8 cellular contexts compared by ENCODE assay signal in genomic region chr2:215269397-215270117, GRCh38. TPM values are rescaled to one million over a fixed set of nuclear protein-coding genes. Genes with fewer than 3 reads are reported as not detected.
DNase-seq lines count a peak whose midpoint lies in the region; ATAC-seq and TF ChIP-seq lines count a peak whose summit lies in the region.

No MANE protein-coding gene starts in this region.

- peak overlapping the region; percentile 65; the same call in 1 of the 2 replicates for H3K27ac ChIP-seq in C4-2B
- no peak overlapping the region for H3K27ac ChIP-seq in skeletal muscle tissue (ENCODE audit: low read depth, low read length)

- no peaks in the 10 kb centered on the region for H3K27me3 ChIP-seq in skeletal muscle tissue (ENCODE audit: control insufficient read depth in 3 of 3, insufficient read depth in 3 of 3, low read length in 3 of 3)

- H3K4me3 ChIP-seq in skeletal muscle tissue (ENCODE audit: low read length in 3 of 3): peak overlapping the region; percentile 1 to 48 (median 30)

- TF ChIP-seq CTCF in C4-2B (conservative IDR thresholded peaks at IDR 0.05): peak; percentile 90
- peak; percentile 53 for TF ChIP-seq CTCF in GM20000 (IDR thresholded peaks at IDR 0.05; ENCODE audit: extremely low read depth, missing control alignments)

- H3K9ac ChIP-seq in skeletal muscle tissue (ENCODE audit: low read depth in 1 of 3, low read length in 3 of 3): peak overlapping the region in 2 of 3 donors; percentile 43 to 46

- no peaks in the 10 kb centered on the region for H3K36me3 ChIP-seq in skeletal muscle tissue (ENCODE audit: control insufficient read depth in 3 of 3, insufficient read depth in 3 of 3, low read length in 3 of 3)

- peak; percentile 54 for DNase-seq in GM20000 (ENCODE audit: low spot score)
- DNase-seq in NCI-H1048 (lab: John Stamatoyannopoulos, UW): peak; percentile 31
- peak; percentile 46 for DNase-seq in SKM-1 treated with dmso at 0.1 percent for 144 hours (lab: John Stamatoyannopoulos, UW; ENCODE audit: unreplicated experiment)
- DNase-seq in anterior cingulate cortex (lab: John Stamatoyannopoulos, UW): peak in 46 of 58 donors; percentile 1 to 69 (median 22)
- peak in 32 of 51 donors; percentile 1 to 80 (median 26) for DNase-seq in hypothalamus (lab: John Stamatoyannopoulos, UW)

- no peaks in the 10 kb centered on the region for H3K9me3 ChIP-seq in skeletal muscle tissue (ENCODE audit: control insufficient read depth in 3 of 3, low read length in 3 of 3)

- H3K4me1 ChIP-seq in skeletal muscle tissue (ENCODE audit: control insufficient read depth in 3 of 3, insufficient read depth in 3 of 3, low read length in 3 of 3): no peaks in the 10 kb centered on the region

- ATAC-seq in GM21786 (IDR thresholded peaks at IDR 0.05; ENCODE audit: unreplicated experiment): no peak

RNA-seq across cellular contexts. Expression of gene ATIC, which starts 42.3 kb away (rescaled TPM):
- total RNA-seq in skeletal muscle tissue: 19.3 TPM
